Comparison of ENCODE assay signal across 8 cellular contexts in genomic region chr17:1515640-1516402, GRCh38. TPM values are rescaled to one million over a fixed set of nuclear protein-coding genes. Genes with fewer than 3 reads are reported as not detected.
DNase-seq lines count a peak whose midpoint lies in the region; ATAC-seq, FAIRE-seq and TF ChIP-seq lines count a peak whose summit lies in the region.

No MANE protein-coding gene starts in this region.

- DNase-seq in NOMO-1 treated with DMSO at 0.1 percent for 48 hours (lab: John Stamatoyannopoulos, UW; ENCODE audit: unreplicated experiment) (peak; percentile 86), thoracic aorta (ENCODE audit: low spot score) (no peak), cerebellar nuclear complex (lab: John Stamatoyannopoulos, UW) (no peak)
- peak; percentile 36 for DNase-seq in activated T-cell treated with anti-CD3 and anti-CD28 coated beads, Interleukin-2, amount 50 U/mL, for 1 hour

- H3K4me1 ChIP-seq in esophagus (ENCODE audit: control insufficient read depth in 2 of 2, insufficient read depth in 2 of 2, low read length in 1 of 2) (peaks cover 5 to 15% of the 10 kb centered on the region in 2 donors), mucosa of stomach (ENCODE audit: control insufficient read depth, insufficient read depth, low read length) (peaks cover 38% of the 10 kb centered on the region), thoracic aorta (ENCODE audit: control insufficient read depth in 1 of 2, low read depth in 2 of 2) (peaks cover 18 to 49% of the 10 kb centered on the region in 2 donors)

- H3K9me3 ChIP-seq in esophagus (ENCODE audit: control insufficient read depth in 2 of 2, insufficient read depth in 1 of 2, low read depth in 1 of 2, low read length in 1 of 2) (no peaks in the 10 kb centered on the region), mucosa of stomach (ENCODE audit: control insufficient read depth, low read length) (no peaks in the 10 kb centered on the region), thoracic aorta (no peaks in the 10 kb centered on the region)

- TF ChIP-seq CTCF in thoracic aorta (IDR thresholded peaks at IDR 0.05): peak; percentile 60

- FAIRE-seq in G401.6 (lab: Jason Lieb, UNC): peak; percentile 98

- H3K36me3 ChIP-seq in esophagus (ENCODE audit: control insufficient read depth in 2 of 2, insufficient read depth in 2 of 2, low read length in 1 of 2): peaks cover 2 to 18% of the 10 kb centered on the region in 2 donors
- H3K36me3 ChIP-seq in mucosa of stomach (ENCODE audit: control insufficient read depth, insufficient read depth, low read length): peaks cover 15% of the 10 kb centered on the region
- H3K36me3 ChIP-seq in thoracic aorta: peaks cover 19% of the 10 kb centered on the region

- peak overlapping the region; percentile 79 for H3K9ac ChIP-seq in mucosa of stomach (ENCODE audit: low read length)

- ATAC-seq in HG02852 (IDR thresholded peaks at IDR 0.05; ENCODE audit: unreplicated experiment) (peak; percentile 17), thoracic aorta (ENCODE audit: insufficient number of reproducible peaks, low FRiP score, low read depth) (peak; percentile 52)

- WGBS in esophagus, 2 donors: 0 to 1% methylated on average over 31 to 32 of the region's 32 CpGs

- H3K27ac ChIP-seq in esophagus (ENCODE audit: low read depth in 2 of 2, low read length in 1 of 2) (peak overlapping the region; percentile 95 to 96), thoracic aorta (peak overlapping the region; percentile 92 to 95)

- H3K27me3 ChIP-seq in esophagus (ENCODE audit: control insufficient read depth in 1 of 2, insufficient read depth in 2 of 2, low read length in 2 of 2): no peaks in the 10 kb centered on the region
- H3K27me3 ChIP-seq in mucosa of stomach (ENCODE audit: control insufficient read depth, insufficient read depth, low read length): no peaks in the 10 kb centered on the region
- no peaks in the 10 kb centered on the region for H3K27me3 ChIP-seq in thoracic aorta (replicated peaks; ENCODE audit: insufficient read depth)

- peak overlapping the region; percentile 63 to 90 for H3K4me3 ChIP-seq in esophagus (ENCODE audit: low read depth in 1 of 2, low read length in 2 of 2)
- H3K4me3 ChIP-seq in mucosa of stomach (ENCODE audit: low read length): peak overlapping the region; percentile 71
- peak overlapping the region; percentile 85 for H3K4me3 ChIP-seq in thoracic aorta

RNA-seq across cellular contexts. Expression of gene INPP5K, which starts 0.6 kb away (rescaled TPM):
- polyA plus RNA-seq in esophagus: 10 to 100 TPM; 16.1 to 19.5 TPM
- 10 to 100 TPM; 78.7 to 95.3 TPM for total RNA-seq in thoracic aorta

RNA-seq across cellular contexts. Expression of gene MYO1C, which starts 23.3 kb away (rescaled TPM):
- 10 to 100 TPM; 42.0 to 45.0 TPM for polyA plus RNA-seq in esophagus
- total RNA-seq in thoracic aorta: 100 to 1,000 TPM; 160 to 226 TPM

RNA-seq across cellular contexts. Expression of gene PITPNA, which starts 46.8 kb away (rescaled TPM):
- 10 to 100 TPM; 16.5 to 36.7 TPM for polyA plus RNA-seq in esophagus
- total RNA-seq in thoracic aorta: 10 to 100 TPM; 33.8 to 39.4 TPM

RNA-seq across cellular contexts. Expression of gene CRK, which starts 59.8 kb away (rescaled TPM):
- polyA plus RNA-seq in esophagus: 10 to 100 TPM; 17.8 to 23.8 TPM
- total RNA-seq in thoracic aorta: 10 to 100 TPM; 48.3 to 76.0 TPM

Comparison
In these comparisons a context has a peak if more than half of its experiments do, and no peak if none do; other contexts are left out.
1. DNase-seq: peak in NOMO-1 treated with DMSO at 0.1 percent for 48 hours (single experiment) and activated T-cell treated with anti-CD3 and anti-CD28 coated beads, Interleukin-2, amount 50 U/mL, for 1 hour (single experiment); none in thoracic aorta (single experiment) and cerebellar nuclear complex (0 of 2).
2. Peak in every context shown above with its lines, with median percentiles within 50 percentile points of each other: H3K4me3 ChIP-seq.